19 cellular contexts compared by ENCODE assay signal in the genomic region with DNA sequence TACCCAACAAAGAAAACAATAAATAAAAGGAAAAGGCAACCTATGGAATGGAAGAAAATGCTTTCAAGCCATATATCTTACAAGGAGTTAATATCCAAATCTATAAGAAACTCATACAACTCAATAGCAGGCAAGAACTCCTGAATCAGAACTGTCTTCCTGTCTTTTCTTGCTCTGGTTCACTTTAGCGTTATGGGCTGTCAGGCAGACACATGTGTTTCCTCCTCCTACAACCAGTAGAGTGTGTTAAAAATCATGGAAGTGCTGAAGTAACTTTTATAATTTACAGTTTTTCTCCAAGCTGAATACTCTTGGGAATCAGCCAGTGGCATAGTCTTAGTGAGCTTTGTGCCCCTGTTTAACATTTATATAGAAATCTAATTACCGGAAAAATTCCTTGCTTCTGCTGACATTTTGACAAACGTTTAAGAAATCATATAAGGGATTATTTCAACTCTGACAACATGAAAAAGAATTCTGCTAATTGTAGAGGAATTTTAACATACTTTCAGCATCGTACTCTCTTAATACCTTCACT.
"Had no signal": no experiment of that assay in that cellular context is flagged by ENCODE, and none has a peak within 500 bp of the region (broad histone marks: within the 10 kb centered on the region; RNA-seq: fewer than 3 reads in every experiment).

No MANE protein-coding gene starts in this region.

- H3K9me3 Mint-ChIP-seq: activated CD4-positive, alpha-beta memory T cell treated with anti-CD3 and anti-CD28 coated beads for 36 hours; activated T-cell treated with anti-CD3 and anti-CD28 coated beads, Interleukin-2, amount 50 U/mL, for 24 hours; mesothelial cell of epicardium; nephron progenitor cell had no signal

- H3K36me3 ChIP-seq: esophagus muscularis mucosa, lower lobe of right lung, ovary, sigmoid colon, spleen, stomach, upper lobe of right lung had no signal

- H3K4me1 Mint-ChIP-seq: activated CD4-positive, alpha-beta T cell treated with anti-CD3 and anti-CD28 coated beads for 36 hours; activated naive CD4-positive, alpha-beta T cell treated with anti-CD3 and anti-CD28 coated beads, Interleukin-2, amount 10 ng/mL, durations not matched to agents 7 days and 5 days; mesothelial cell of epicardium; nephron progenitor cell had no signal

- FAIRE-seq: astrocyte, bronchial epithelial cell, colon had no signal

- DNase-seq: activated CD4-positive, alpha-beta memory T cell treated with anti-CD3 and anti-CD28 coated beads for 36 hours; activated CD4-positive, alpha-beta T cell treated with anti-CD3 and anti-CD28 coated beads for 36 hours; activated naive CD4-positive, alpha-beta T cell treated with anti-CD3 and anti-CD28 coated beads, Interleukin-2, amount 10 ng/mL, durations not matched to agents 7 days and 5 days; activated T-cell treated with anti-CD3 and anti-CD28 coated beads, Interleukin-2, amount 50 U/mL, for 24 hours; left cardiac atrium; lower lobe of right lung; nephron progenitor cell; ovary; sigmoid colon; spleen; stomach; T-helper 9 cell; testis; upper lobe of right lung had no signal

- H3K9me3 ChIP-seq: esophagus muscularis mucosa, lower lobe of right lung, ovary, sigmoid colon, spleen, testis, upper lobe of right lung had no signal

- H3K36me3 Mint-ChIP-seq: activated CD4-positive, alpha-beta memory T cell treated with anti-CD3 and anti-CD28 coated beads for 36 hours; activated naive CD4-positive, alpha-beta T cell treated with anti-CD3 and anti-CD28 coated beads, Interleukin-2, amount 10 ng/mL, durations not matched to agents 7 days and 5 days; mesothelial cell of epicardium had no signal

- H3K4me3 ChIP-seq: esophagus muscularis mucosa, lower lobe of right lung, ovary, sigmoid colon, spleen, stomach, testis, upper lobe of right lung had no signal

- H3K27ac ChIP-seq: esophagus muscularis mucosa, lower lobe of right lung, ovary, sigmoid colon, spleen, stomach, testis, upper lobe of right lung had no signal

- H3K4me3 Mint-ChIP-seq: activated CD4-positive, alpha-beta memory T cell treated with anti-CD3 and anti-CD28 coated beads for 36 hours; activated CD4-positive, alpha-beta T cell treated with anti-CD3 and anti-CD28 coated beads for 36 hours; activated naive CD4-positive, alpha-beta T cell treated with anti-CD3 and anti-CD28 coated beads, Interleukin-2, amount 10 ng/mL, durations not matched to agents 7 days and 5 days; activated T-cell treated with anti-CD3 and anti-CD28 coated beads, Interleukin-2, amount 50 U/mL, for 24 hours; mesothelial cell of epicardium; nephron progenitor cell had no signal

- H3K27me3 ChIP-seq: esophagus muscularis mucosa, ovary, sigmoid colon, spleen, stomach, testis, upper lobe of right lung had no signal

- H3K27me3 Mint-ChIP-seq: activated CD4-positive, alpha-beta memory T cell treated with anti-CD3 and anti-CD28 coated beads for 36 hours; activated CD4-positive, alpha-beta T cell treated with anti-CD3 and anti-CD28 coated beads for 36 hours; activated naive CD4-positive, alpha-beta T cell treated with anti-CD3 and anti-CD28 coated beads, Interleukin-2, amount 10 ng/mL, durations not matched to agents 7 days and 5 days; activated T-cell treated with anti-CD3 and anti-CD28 coated beads, Interleukin-2, amount 50 U/mL, for 24 hours had no signal

- H3K27ac Mint-ChIP-seq: activated CD4-positive, alpha-beta memory T cell treated with anti-CD3 and anti-CD28 coated beads for 36 hours; activated CD4-positive, alpha-beta T cell treated with anti-CD3 and anti-CD28 coated beads for 36 hours; activated naive CD4-positive, alpha-beta T cell treated with anti-CD3 and anti-CD28 coated beads, Interleukin-2, amount 10 ng/mL, durations not matched to agents 7 days and 5 days; activated T-cell treated with anti-CD3 and anti-CD28 coated beads, Interleukin-2, amount 50 U/mL, for 24 hours; mesothelial cell of epicardium; nephron progenitor cell had no signal

- H3K4me1 ChIP-seq: lower lobe of right lung, spleen, stomach, testis, upper lobe of right lung had no signal
